ENCODE assay signal across 8 cellular contexts in the genomic region with DNA sequence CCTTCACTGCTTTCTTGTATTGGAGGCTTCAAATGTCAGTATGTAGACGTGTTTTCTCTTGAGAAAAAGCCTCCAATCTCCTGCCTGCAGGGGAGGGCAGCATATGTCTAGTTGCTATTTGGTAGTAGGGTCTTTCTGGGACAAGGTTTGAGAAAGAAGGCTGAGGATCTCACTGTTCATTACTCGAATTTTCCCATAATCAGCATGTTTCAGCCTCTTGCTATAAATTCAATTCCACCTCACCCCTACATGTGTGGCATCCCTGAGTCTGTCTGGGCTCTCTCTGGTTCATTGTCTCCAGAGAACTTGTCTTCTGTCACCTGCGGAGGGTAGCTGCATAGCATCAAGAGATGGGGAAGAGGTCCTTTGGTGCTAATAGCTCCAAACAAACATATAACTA. TPM values are rescaled to one million over a fixed set of nuclear protein-coding genes. Genes with fewer than 3 reads are reported as not detected.
"Had no signal": no experiment of that assay in that cellular context is flagged by ENCODE, and none has a peak within 500 bp of the region (broad histone marks: within the 10 kb centered on the region; RNA-seq: fewer than 3 reads in every experiment).

No MANE protein-coding gene starts in this region.

- ATAC-seq: K562 had no signal

- H3K36me3 Mint-ChIP-seq: IgD-negative memory B cell had no signal

- H3K27ac Mint-ChIP-seq: IgD-negative memory B cell had no signal

- H3K27me3 Mint-ChIP-seq: IgD-negative memory B cell had no signal

- H3K4me1 Mint-ChIP-seq: IgD-negative memory B cell had no signal

- FAIRE-seq: K562 had no signal

- DNase-seq: IMR-90, KBM-7, KG1 had no signal

- H3K27ac ChIP-seq: HL-60 had no signal

- H3K4me3 Mint-ChIP-seq: IgD-negative memory B cell had no signal

- H3K4me3 ChIP-seq: K562 had no signal

RNA-seq across cellular contexts. Expression of a gene that starts 19.5 kb away (rescaled TPM):
- total RNA-seq: HT-29, HT1080, IMR-90, K562 had no signal
- polyA plus RNA-seq: IMR-90, K562 had no signal
